8 cellular contexts compared by ENCODE assay signal in genomic region chr1:110196917-110197782, GRCh38. TPM values are rescaled to one million over a fixed set of nuclear protein-coding genes. Genes with fewer than 3 reads are reported as not detected.
DNase-seq lines count a peak whose midpoint lies in the region; ATAC-seq and TF ChIP-seq lines count a peak whose summit lies in the region.

No MANE protein-coding gene starts in this region.

- no peak for TF ChIP-seq EP300 in Ishikawa (IDR thresholded peaks at IDR 0.05; ENCODE audit: borderline replicate concordance)

- no peak overlapping the region for H3K4me3 ChIP-seq in retinal pigment epithelial cell (ENCODE audit: low read length)

- no peak overlapping the region for H3K27ac Mint-ChIP-seq in activated T-cell treated with anti-CD3 and anti-CD28 coated beads, Interleukin-2, amount 50 U/mL, for 72 hours

- DNase-seq in AG08396 (ENCODE audit: low spot score) (peak; percentile 85), OCI-M1 (lab: John Stamatoyannopoulos, UW) (peak; percentile 64), foreskin keratinocyte (peak; percentile 46 to 52), retinal pigment epithelial cell (ENCODE audit: low read depth) (no peak)
- peak; percentile 58 to 67 for DNase-seq in activated T-cell treated with anti-CD3 and anti-CD28 coated beads, Interleukin-2, amount 50 U/mL, for 72 hours

- H3K36me3 Mint-ChIP-seq in activated T-cell treated with anti-CD3 and anti-CD28 coated beads, Interleukin-2, amount 50 U/mL, for 72 hours (ENCODE audit: insufficient read depth in 2 of 2) = no peaks in the 10 kb centered on the region

- ATAC-seq in GM18505 (IDR thresholded peaks at IDR 0.05; ENCODE audit: unreplicated experiment) (peak; percentile 66), foreskin keratinocyte (peak; percentile 91), HG02852 (IDR thresholded peaks at IDR 0.05; ENCODE audit: unreplicated experiment) (no peak)
- ATAC-seq in activated T-cell treated with anti-CD3 and anti-CD28 coated beads, Interleukin-2, amount 50 U/mL, for 72 hours (replicated peaks in 1 of 2) = peak; percentile 85 to 86

- H3K9me3 Mint-ChIP-seq in activated T-cell treated with anti-CD3 and anti-CD28 coated beads, Interleukin-2, amount 50 U/mL, for 72 hours = no peaks in the 10 kb centered on the region

- peak; percentile 74 for TF ChIP-seq RAD21 in Ishikawa (IDR thresholded peaks at IDR 0.05; ENCODE audit: low read depth)

- H3K27me3 ChIP-seq in foreskin keratinocyte = peaks cover 3% of the 10 kb centered on the region

- no peaks in the 10 kb centered on the region for H3K27me3 Mint-ChIP-seq in activated T-cell treated with anti-CD3 and anti-CD28 coated beads, Interleukin-2, amount 50 U/mL, for 72 hours (ENCODE audit: low read depth)

- H3K4me1 ChIP-seq in foreskin keratinocyte = no peaks in the 10 kb centered on the region

- TF ChIP-seq CTCF in foreskin keratinocyte (conservative IDR thresholded peaks at IDR 0.05) (peak; percentile 89), retinal pigment epithelial cell (conservative IDR thresholded peaks at IDR 0.05; ENCODE audit: low read depth, low read length) (peak; percentile 99)

- no peak for TF ChIP-seq POLR2A in GM18505 (IDR thresholded peaks at IDR 0.05; ENCODE audit: borderline replicate concordance, extremely low read depth, insufficient read depth, insufficient read length)

- no peaks in the 10 kb centered on the region for H3K4me1 Mint-ChIP-seq in activated T-cell treated with anti-CD3 and anti-CD28 coated beads, Interleukin-2, amount 50 U/mL, for 72 hours (ENCODE audit: low read depth)

- H3K4me3 Mint-ChIP-seq in activated T-cell treated with anti-CD3 and anti-CD28 coated beads, Interleukin-2, amount 50 U/mL, for 72 hours = no peak overlapping the region

- H3K27ac ChIP-seq in foreskin keratinocyte = no peak overlapping the region

TF ChIP-seq in Ishikawa, 13 proteins besides CTCF, POLR2A, EP300 and RAD21:
- TF ChIP-seq NFIC (IDR thresholded peaks at IDR 0.05) (no peak), TAF1 (IDR thresholded peaks at IDR 0.05; ENCODE audit: low read depth) (no peak), TEAD4 (IDR thresholded peaks at IDR 0.05) (no peak), USF1 (IDR thresholded peaks at IDR 0.05) (no peak), REST (IDR thresholded peaks at IDR 0.05; ENCODE audit: low read depth) (no peak), MAX (IDR thresholded peaks at IDR 0.05) (no peak), FOXM1 (IDR thresholded peaks at IDR 0.05; ENCODE audit: borderline replicate concordance, low read depth) (no peak), EGR1 (IDR thresholded peaks at IDR 0.05) (no peak), CEBPB (IDR thresholded peaks at IDR 0.05) (no peak), TCF12 (IDR thresholded peaks at IDR 0.05; ENCODE audit: low read depth) (no peak), YY1 (IDR thresholded peaks at IDR 0.05; ENCODE audit: low read depth) (no peak), ZBTB7A (IDR thresholded peaks at IDR 0.05; ENCODE audit: low read depth) (no peak), CREB1 (IDR thresholded peaks at IDR 0.05; ENCODE audit: low read depth) (no peak)

RNA-seq across cellular contexts. Expression of gene KCNC4, which starts 13.0 kb away (rescaled TPM):
- total RNA-seq in activated T-cell treated with anti-CD3 and anti-CD28 coated beads, Interleukin-2, amount 50 U/mL, for 72 hours = 10 to 100 TPM; 19.8 to 28.9 TPM
- 1.8 and 1.9 TPM in 2 replicates for total RNA-seq in foreskin keratinocyte
- 1.5 and 1.7 TPM in 2 replicates for polyA plus RNA-seq in foreskin keratinocyte

RNA-seq across cellular contexts. Expression of gene SLC6A17, which starts 46.9 kb away (rescaled TPM):
- total RNA-seq in activated T-cell treated with anti-CD3 and anti-CD28 coated beads, Interleukin-2, amount 50 U/mL, for 72 hours = under 1 TPM; 0.31 to 0.53 TPM
- 0.03 and 0.07 TPM in 2 replicates for total RNA-seq in foreskin keratinocyte
- polyA plus RNA-seq in foreskin keratinocyte = 0.01 and 0.02 TPM in 2 replicates
